In the genomic region with DNA sequence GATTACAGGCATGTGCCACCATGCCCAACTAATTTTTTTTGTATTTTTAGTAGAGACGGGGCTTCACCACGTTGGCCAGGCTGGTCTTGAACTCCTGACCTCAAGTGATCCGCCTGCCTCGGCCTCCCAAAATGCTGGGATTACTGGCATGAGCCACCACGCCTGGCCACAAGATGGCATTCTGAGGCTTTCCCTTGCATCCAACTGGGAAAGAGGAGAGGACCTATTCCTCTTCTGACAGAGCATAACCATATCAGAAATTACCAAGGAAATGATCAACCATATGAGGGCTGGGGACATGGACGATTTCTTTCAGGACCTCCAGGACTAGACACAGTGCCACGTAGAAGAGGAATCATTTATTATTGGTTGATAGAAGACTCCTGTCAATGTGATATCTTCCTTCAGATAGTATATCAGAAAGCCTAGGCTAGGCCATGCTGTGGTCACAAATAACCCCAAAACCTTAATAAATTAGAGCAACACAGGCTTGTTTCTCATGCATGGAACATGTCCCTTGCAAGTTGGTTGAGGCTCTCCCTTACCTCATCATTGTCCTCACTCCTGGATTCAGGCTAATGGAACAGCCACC, we compare ENCODE assay signal across 8 cellular contexts.
DNase-seq lines count a peak whose midpoint lies in the region; ATAC-seq, FAIRE-seq and TF ChIP-seq lines count a peak whose summit lies in the region.

No MANE protein-coding gene starts in this region.

- no peak for ATAC-seq in HG03025 (IDR thresholded peaks at IDR 0.05; ENCODE audit: low FRiP score, unreplicated experiment)
- no peak for ATAC-seq in activated T-cell treated with anti-CD3 and anti-CD28 coated beads, Interleukin-2, amount 50 U/mL, for 4 hours

- TF ChIP-seq CTCF in 22Rv1 (IDR thresholded peaks at IDR 0.05) (peak; percentile 77), HFFc6 (IDR thresholded peaks at IDR 0.05) (peak; percentile 87), astrocyte of the cerebellum (IDR thresholded peaks at IDR 0.05; ENCODE audit: low read depth, low read length, missing control alignments) (peak; percentile 64), kidney (IDR thresholded peaks at IDR 0.05; ENCODE audit: borderline replicate concordance, extremely low read depth, insufficient read depth) (peak; percentile 74)

- no peaks in the 10 kb centered on the region for H3K9me3 ChIP-seq in kidney (ENCODE audit: control insufficient read depth in 1 of 2, low read length in 2 of 2)
- H3K9me3 ChIP-seq in effector memory CD4-positive, alpha-beta T cell (ENCODE audit: control insufficient read depth, low read length), result no peaks in the 10 kb centered on the region

- H3K27me3 Mint-ChIP-seq in HFFc6 (ENCODE audit: insufficient read depth), result no peaks in the 10 kb centered on the region
- no peaks in the 10 kb centered on the region for H3K27me3 Mint-ChIP-seq in activated T-cell treated with anti-CD3 and anti-CD28 coated beads, Interleukin-2, amount 50 U/mL, for 4 hours (ENCODE audit: low read depth)

- no peaks in the 10 kb centered on the region for H3K36me3 ChIP-seq in kidney (ENCODE audit: control insufficient read depth in 1 of 2, insufficient read depth in 2 of 2, low read length in 2 of 2)
- H3K36me3 ChIP-seq in effector memory CD4-positive, alpha-beta T cell (ENCODE audit: control insufficient read depth, insufficient read depth, low read length), result no peaks in the 10 kb centered on the region

- in situ Hi-C loops in astrocyte of the cerebellum (cut with HindIII; ENCODE audit: low sequenced_read_pairs), result no loop called here

- H3K9ac ChIP-seq in kidney (ENCODE audit: low read length in 2 of 2), result no peak overlapping the region

- no peaks in the 10 kb centered on the region for H3K36me3 Mint-ChIP-seq in HFFc6 (ENCODE audit: low read depth)
- H3K36me3 Mint-ChIP-seq in activated T-cell treated with anti-CD3 and anti-CD28 coated beads, Interleukin-2, amount 50 U/mL, for 4 hours (ENCODE audit: insufficient read depth), result no peaks in the 10 kb centered on the region

- H3K4me3 Mint-ChIP-seq in HFFc6, result no peak overlapping the region
- H3K4me3 Mint-ChIP-seq in activated T-cell treated with anti-CD3 and anti-CD28 coated beads, Interleukin-2, amount 50 U/mL, for 4 hours, result no peak overlapping the region

- H3K27me3 ChIP-seq in effector memory CD4-positive, alpha-beta T cell (replicated peaks; ENCODE audit: control insufficient read depth, insufficient read depth, low read length, poor library complexity, severe bottlenecking), result no peaks in the 10 kb centered on the region

- H3K9me3 Mint-ChIP-seq in HFFc6, result no peaks in the 10 kb centered on the region
- H3K9me3 Mint-ChIP-seq in activated T-cell treated with anti-CD3 and anti-CD28 coated beads, Interleukin-2, amount 50 U/mL, for 4 hours, result peaks cover 5% of the 10 kb centered on the region

- H3K27ac ChIP-seq in 22Rv1 (no peak overlapping the region), kidney (ENCODE audit: low read depth in 2 of 2, low read length in 2 of 2) (no peak overlapping the region)
- H3K27ac ChIP-seq in effector memory CD4-positive, alpha-beta T cell (ENCODE audit: insufficient read depth, low read length, poor library complexity, severe bottlenecking), result no peak overlapping the region

- DNase-seq in HFFc6 (peak; percentile 66), astrocyte of the cerebellum (ENCODE audit: low read depth) (no peak), kidney (no peak), NCI-H1436 treated with DMSO at 0.1 percent for 48 hours (lab: John Stamatoyannopoulos, UW) (no peak)
- no peak for DNase-seq in activated T-cell treated with anti-CD3 and anti-CD28 coated beads, Interleukin-2, amount 50 U/mL, for 4 hours
- DNase-seq in effector memory CD4-positive, alpha-beta T cell, result no peak

- no peak for FAIRE-seq in kidney (lab: Jason Lieb, UNC)

- H3K27ac Mint-ChIP-seq in HFFc6, result no peak overlapping the region

- H3K4me1 Mint-ChIP-seq in HFFc6 (ENCODE audit: low read depth), result peaks cover 47% of the 10 kb centered on the region
- no peaks in the 10 kb centered on the region for H3K4me1 Mint-ChIP-seq in activated T-cell treated with anti-CD3 and anti-CD28 coated beads, Interleukin-2, amount 50 U/mL, for 4 hours (ENCODE audit: low read depth)

- intact Hi-C loops in kidney (cut with DNase I), result no loop called here

- no peak overlapping the region for H3K4me3 ChIP-seq in astrocyte of the cerebellum (ENCODE audit: low read depth, low read length)
- no peak overlapping the region for H3K4me3 ChIP-seq in kidney (ENCODE audit: low read length in 2 of 2)
- H3K4me3 ChIP-seq in effector memory CD4-positive, alpha-beta T cell (ENCODE audit: insufficient read depth, low read depth, low read length, poor library complexity, severe bottlenecking), result no peak overlapping the region

- H3K4me1 ChIP-seq in kidney (ENCODE audit: control insufficient read depth in 1 of 2, insufficient read depth in 1 of 2, low read depth in 1 of 2, low read length in 2 of 2), result peaks cover 0 to 3% of the 10 kb centered on the region in 2 donors
- H3K4me1 ChIP-seq in effector memory CD4-positive, alpha-beta T cell (ENCODE audit: control insufficient read depth, insufficient read depth, low read length, poor library complexity, severe bottlenecking), result no peaks in the 10 kb centered on the region
